9 cellular contexts compared by ENCODE assay signal in genomic region chr9:127979015-127979332, GRCh38. TPM values are rescaled to one million over a fixed set of nuclear protein-coding genes. Genes with fewer than 3 reads are reported as not detected.
DNase-seq lines count a peak whose midpoint lies in the region; ATAC-seq and TF ChIP-seq lines count a peak whose summit lies in the region.
"Had no signal": no experiment of that assay in that cellular context is flagged by ENCODE, and none has a peak within 500 bp of the region (broad histone marks: within the 10 kb centered on the region; RNA-seq: fewer than 3 reads in every experiment).

No MANE protein-coding gene starts in this region.

- TF ChIP-seq POLR2A in lower leg skin (IDR thresholded peaks at IDR 0.05): no peak
- TF ChIP-seq POLR2A in thyroid gland (IDR thresholded peaks at IDR 0.05): no peak

- no peaks in the 10 kb centered on the region for H3K9me3 ChIP-seq in thyroid gland

- H3K4me3 ChIP-seq in astrocyte of the cerebellum (ENCODE audit: low read depth, low read length): peak overlapping the region; percentile 65
- peak overlapping the region; percentile 78 for H3K4me3 ChIP-seq in lower leg skin (ENCODE audit: low read depth, poor library complexity, severe bottlenecking)
- H3K4me3 ChIP-seq in thyroid gland (replicated peaks in 1 of 3): peak overlapping the region; percentile 69 to 90 (median 86)

- intact Hi-C loops in lower leg skin (cut with DNase I; ENCODE audit: low total_unique reads) (no loop called here), thyroid gland (cut with DNase I) (no loop called here)

- in situ Hi-C loops in astrocyte of the cerebellum (cut with HindIII; ENCODE audit: low sequenced_read_pairs): no loop called here

- no peaks in the 10 kb centered on the region for H3K36me3 ChIP-seq in thyroid gland

- TF ChIP-seq CTCF in astrocyte of the cerebellum (IDR thresholded peaks at IDR 0.05; ENCODE audit: low read depth, low read length, missing control alignments): no peak
- no peak for TF ChIP-seq CTCF in lower leg skin (IDR thresholded peaks at IDR 0.05)
- TF ChIP-seq CTCF in thyroid gland (IDR thresholded peaks at IDR 0.05): no peak

- H3K4me1 ChIP-seq in thyroid gland: peaks cover 64 to 79% of the 10 kb centered on the region in 2 donors

- H3K27me3 ChIP-seq in thyroid gland: no peaks in the 10 kb centered on the region

- WGBS in lower leg skin, 2 donors: 32 to 44% methylated on average over 5 of the region's 5 CpGs
- WGBS in thyroid gland, 2 donors: 29 to 42% methylated on average over 5 of the region's 5 CpGs

- DNase-seq in activated T-cell treated with anti-CD3 and anti-CD28 coated beads, Interleukin-2, amount 50 U/mL, for 1 hour: peak; percentile 29
- DNase-seq in activated T-cell treated with anti-CD3 and anti-CD28 coated beads, Interleukin-2, amount 50 U/mL, for 48 hours: no peak
- DNase-seq in astrocyte of the cerebellum (ENCODE audit: low read depth) (no peak), lower leg skin (ENCODE audit: low spot score in 2 of 2) (no peak), thyroid gland (no peak), inferior parietal cortex (ENCODE audit: extremely low spot score) (no peak), NCI-H1048 (lab: John Stamatoyannopoulos, UW) (no peak)

- H3K27ac ChIP-seq in thyroid gland: peak overlapping the region; percentile 81 to 90 (median 87)
- H3K27ac ChIP-seq: HL-60 had no signal

- ATAC-seq in HG03439 (IDR thresholded peaks at IDR 0.05; ENCODE audit: unreplicated experiment): no peak

RNA-seq across cellular contexts. Expression of gene EEIG1, which starts 1.8 kb away (rescaled TPM):
- total RNA-seq in lower leg skin (10 to 100 TPM; 33.0 to 81.3 (median 48.9) TPM), thyroid gland (10 to 100 TPM; 18.3 to 34.7 (median 24.9) TPM)

RNA-seq across cellular contexts. Expression of gene DPM2, which starts 41.3 kb away (rescaled TPM):
- total RNA-seq in lower leg skin: 10 to 100 TPM; 11.9 to 21.1 (median 15.8) TPM
- 10 to 100 TPM; 17.3 to 43.3 (median 35.5) TPM for total RNA-seq in thyroid gland

RNA-seq across cellular contexts. Expression of gene PIP5KL1, which starts 48.4 kb away (rescaled TPM):
- total RNA-seq in lower leg skin: 10 to 100 TPM in 1 of 4 donors, 1 to 10 TPM in 3; 4.1 to 11.3 (median 8.4) TPM
- total RNA-seq in thyroid gland: 1 to 10 TPM in 3 of 4 donors, not detected in 1; 1.0 to 5.2 (median 1.6) TPM
